ENCODE assay signal across 15 cellular contexts in the genomic region with DNA sequence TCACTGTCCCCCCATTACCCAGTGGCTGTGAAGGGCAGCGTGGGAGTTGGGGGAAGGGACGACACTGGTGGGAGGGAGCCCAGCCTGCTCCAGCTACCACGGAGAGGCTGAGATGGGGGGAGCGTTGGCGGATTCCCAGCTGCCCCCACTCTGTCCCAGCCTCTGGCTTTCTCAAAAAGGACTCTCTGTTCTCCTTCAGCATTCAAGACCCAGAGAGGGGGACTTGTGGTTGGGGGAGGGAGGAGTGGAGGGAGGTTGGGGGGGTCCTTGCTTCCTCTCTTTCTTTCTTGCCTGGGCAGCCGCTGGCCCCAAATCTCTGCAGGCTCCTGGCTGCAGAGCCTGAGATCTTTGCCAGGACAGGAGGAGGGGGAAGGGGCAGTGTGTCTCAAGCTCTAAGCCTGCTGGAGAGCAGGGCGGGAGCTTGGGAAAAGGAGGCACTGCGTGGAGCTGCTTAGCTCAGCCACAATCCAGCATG. TPM values are rescaled to one million over a fixed set of nuclear protein-coding genes. Genes with fewer than 3 reads are reported as not detected.
DNase-seq lines count a peak whose midpoint lies in the region; ATAC-seq and TF ChIP-seq lines count a peak whose summit lies in the region.
"Had no signal": no experiment of that assay in that cellular context is flagged by ENCODE, and none has a peak within 500 bp of the region (broad histone marks: within the 10 kb centered on the region; RNA-seq: fewer than 3 reads in every experiment).

No MANE protein-coding gene starts in this region.

- H3K27ac ChIP-seq in H9 (ENCODE audit: insufficient read length, low read depth, low read length) (no peak overlapping the region), iPS-18a (ENCODE audit: low read length) (no peak overlapping the region), gastrocnemius medialis (peak overlapping the region; percentile 97 to 100 (median 98))
- H3K27ac ChIP-seq: suprapubic skin had no signal

- H2BK120ac ChIP-seq in H9 (ENCODE audit: low read depth, low read length, poor library complexity, severe bottlenecking), result no peak overlapping the region

- no peaks in the 10 kb centered on the region for H3K23me2 ChIP-seq in H9 (ENCODE audit: insufficient read length, low read depth, low read length, poor library complexity, severe bottlenecking)

- no peak overlapping the region for H3K56ac ChIP-seq in H9 (ENCODE audit: insufficient read length, low read depth, low read length)

- H3K4me3 ChIP-seq in iPS-18a (ENCODE audit: low read length), result peak overlapping the region; percentile 60
- H3K4me3 ChIP-seq in gastrocnemius medialis, result peak overlapping the region; percentile 54 to 86 (median 72)
- H3K4me3 ChIP-seq: GM12878 had no signal

- no peaks in the 10 kb centered on the region; the same call in none of the 2 replicates for H3K27me3 Mint-ChIP-seq in H9 (ENCODE audit: low read depth)
- peaks cover 16% of the 10 kb centered on the region for H3K27me3 Mint-ChIP-seq in chondrocyte (ENCODE audit: low read depth)

- H4K5ac ChIP-seq in H9 (ENCODE audit: insufficient read length, low read depth, low read length), result no peak overlapping the region

- peak; percentile 45 to 55 for TF ChIP-seq POLR2A in gastrocnemius medialis (IDR thresholded peaks at IDR 0.05)

- no peak overlapping the region for H3K4ac ChIP-seq in H9 (ENCODE audit: low read depth, low read length)

- H3K79me1 ChIP-seq in H9 (ENCODE audit: insufficient read depth, low read depth, low read length, poor library complexity, severe bottlenecking), result no peaks in the 10 kb centered on the region

- H3K9me3 Mint-ChIP-seq in H9, result no peaks in the 10 kb centered on the region
- H3K9me3 Mint-ChIP-seq in chondrocyte (ENCODE audit: low read depth), result no peaks in the 10 kb centered on the region
- H3K9me3 Mint-ChIP-seq: T-helper 2 cell treated with Interferon-gamma antibody and Interleukin-4, amounts not matched to agents 5 μg/mL and 100 μg/mL, for 36 hours had no signal

- no peak overlapping the region for H2BK5ac ChIP-seq in H9 (ENCODE audit: insufficient read length, low read length)

- H2AFZ ChIP-seq in H9 (ENCODE audit: low read length), result no peak overlapping the region

- H3K36me3 Mint-ChIP-seq in H9 (ENCODE audit: insufficient read depth in 1 of 3, low read depth in 3 of 3) (peaks cover 0 to 31% (median 6%) of the 10 kb centered on the region in 3 experiments; a peak in 5 of 7 replicates), chondrocyte (ENCODE audit: low read depth) (no peaks in the 10 kb centered on the region)

- intact Hi-C loops in gastrocnemius medialis (cut with DNase I; ENCODE audit: low total_unique reads), result loop anchor here (5.0 kb wide), 1 partner anchor 75 kb away; a partner anchor contains a TSS

- WGBS in H9 (ENCODE audit: extremely low coverage, insufficient read length, low lambda C conversion rate), result no CpG with 5 or more reads among the region's 8 CpGs

- no peak overlapping the region for H2BK20ac ChIP-seq in H9 (ENCODE audit: low read depth, low read length, poor library complexity, severe bottlenecking)

- no peaks in the 10 kb centered on the region for H3K9me3 ChIP-seq in H9 (ENCODE audit: control insufficient read depth, low read depth, low read length)
- H3K9me3 ChIP-seq in iPS-18a (ENCODE audit: control insufficient read depth, low read depth, low read length), result no peaks in the 10 kb centered on the region
- H3K9me3 ChIP-seq in gastrocnemius medialis, result no peaks in the 10 kb centered on the region
- H3K9me3 ChIP-seq: suprapubic skin had no signal

- H3T11ph ChIP-seq in H9 (ENCODE audit: low read length), result no peak overlapping the region

- H4K20me1 ChIP-seq in H9 (ENCODE audit: control insufficient read depth, insufficient read depth, insufficient read length), result no peaks in the 10 kb centered on the region

- in situ Hi-C loops in gastrocnemius medialis (cut with MboI; ENCODE audit: low sequenced_read_pairs in 4 of 4), result no loop called here

- H3K27me3 ChIP-seq in H9 (ENCODE audit: insufficient read depth, low read length) (no peaks in the 10 kb centered on the region), iPS-18a (ENCODE audit: control insufficient read depth, insufficient read depth, low read length) (no peaks in the 10 kb centered on the region), gastrocnemius medialis (no peaks in the 10 kb centered on the region)

- H2BK12ac ChIP-seq in H9 (ENCODE audit: insufficient read length, low read depth, low read length), result no peak overlapping the region

- peak overlapping the region in 1 of 2 experiments; percentile 90; a peak in 2 of 5 replicates for H3K4me3 Mint-ChIP-seq in H9
- H3K4me3 Mint-ChIP-seq in chondrocyte (ENCODE audit: unreplicated experiment), result peak overlapping the region; percentile 2
- H3K4me3 Mint-ChIP-seq: T-helper 2 cell treated with Interferon-gamma antibody and Interleukin-4, amounts not matched to agents 5 μg/mL and 100 μg/mL, for 36 hours had no signal

- H3K4me1 ChIP-seq in H9 (ENCODE audit: insufficient read depth, low read length) (peaks cover 12% of the 10 kb centered on the region; the same call in 1 of the 2 replicates), iPS-18a (ENCODE audit: control insufficient read depth, low read depth, low read length) (peaks cover 48% of the 10 kb centered on the region), gastrocnemius medialis (peaks cover 74 to 83% of the 10 kb centered on the region in 2 donors)

- peaks cover 4% of the 10 kb centered on the region for H3K36me3 ChIP-seq in iPS-18a (ENCODE audit: control insufficient read depth, low read depth, low read length)
- H3K36me3 ChIP-seq in gastrocnemius medialis, result peaks cover 0 to 22% of the 10 kb centered on the region in 2 donors
- H3K36me3 ChIP-seq: suprapubic skin had no signal

- no peak overlapping the region for H4K8ac ChIP-seq in H9 (replicated peaks; ENCODE audit: insufficient read length, low read depth, low read length)

- H3K9ac ChIP-seq in H9 (ENCODE audit: extremely low read depth, insufficient read length, low read length) (no peak overlapping the region), iPS-18a (ENCODE audit: low read length) (peak overlapping the region; percentile 41)

- no peaks in the 10 kb centered on the region for H3K79me2 ChIP-seq in H9 (ENCODE audit: insufficient read depth, low read length)

- H3K4me1 Mint-ChIP-seq in H9, result peaks cover 57 to 64% of the 10 kb centered on the region in 2 experiments
- H3K4me1 Mint-ChIP-seq in chondrocyte (ENCODE audit: low read depth), result peaks cover 38% of the 10 kb centered on the region

- DNase-seq in H9 (no peak), chondrocyte (ENCODE audit: low spot score) (peak; percentile 48), gastrocnemius medialis (peak; percentile 70 to 87), NCI-H524 treated with DMSO at 0.1 percent for 48 hours (lab: John Stamatoyannopoulos, UW) (no peak)
- DNase-seq in activated CD4-positive, CD25-positive, alpha-beta regulatory T cell treated with anti-CD3 and anti-CD28 coated beads, Interleukin-2, amount 50 U/mL, for 72 hours, result no peak
- DNase-seq: activated T-cell treated with anti-CD3 and anti-CD28 coated beads for 4 hours; effector CD8-positive, alpha-beta T cell had no signal

- H3K23ac ChIP-seq in H9 (ENCODE audit: insufficient read length, low read depth, low read length), result no peak overlapping the region

- H3K18ac ChIP-seq in H9 (ENCODE audit: insufficient read length, low read depth, low read length), result no peak overlapping the region

- no peak overlapping the region for H2BK15ac ChIP-seq in H9 (ENCODE audit: low read depth, low read length)

- H3K4me2 ChIP-seq in H9 (ENCODE audit: insufficient read depth, insufficient read length, low read length), result no peak overlapping the region

- ATAC-seq in gastrocnemius medialis (peak; percentile 38 to 52), GM18517 (IDR thresholded peaks at IDR 0.05; ENCODE audit: unreplicated experiment) (no peak), HG02678 (IDR thresholded peaks at IDR 0.05; ENCODE audit: unreplicated experiment) (no peak)
- ATAC-seq: GM12878, HepG2 had no signal

- H3K27ac Mint-ChIP-seq in H9 (peak overlapping the region in 1 of 3 experiments; percentile 70; a peak in 1 of 7 replicates), chondrocyte (ENCODE audit: unreplicated experiment) (no peak overlapping the region)
- H3K27ac Mint-ChIP-seq: T-helper 2 cell treated with Interferon-gamma antibody and Interleukin-4, amounts not matched to agents 5 μg/mL and 100 μg/mL, for 36 hours had no signal

- no peak overlapping the region for H4K91ac ChIP-seq in H9 (ENCODE audit: insufficient read length, low read depth, low read length)

- TF ChIP-seq CTCF in H9 (conservative IDR thresholded peaks at IDR 0.05) (no peak), chondrocyte (IDR thresholded peaks at IDR 0.05) (no peak), gastrocnemius medialis (IDR thresholded peaks at IDR 0.05 in 4 of 5, conservative IDR thresholded peaks at IDR 0.05 in 1 of 5) (no peak)

- H2AK5ac ChIP-seq in H9 (ENCODE audit: insufficient read length, low read length), result no peak overlapping the region

- H3K14ac ChIP-seq in H9 (ENCODE audit: insufficient read depth, low read length), result peak overlapping the region; percentile 52; the same call in 1 of the 2 replicates

RNA-seq across cellular contexts. Expression of a gene that starts 2.2 kb away (rescaled TPM):
- total RNA-seq in H9 (2021) (3.0 and 4.6 TPM in 2 replicates), chondrocyte (1.3 to 3.9 TPM (median 2.9 TPM) in 3 replicates), gastrocnemius medialis (100 to 1,000 TPM; 281 to 710 (median 413) TPM)
- total RNA-seq: GM12878, HepG2 had no signal

RNA-seq across cellular contexts. Expression of a gene that starts 19.3 kb away (rescaled TPM):
- total RNA-seq in H9 (2021), result 56.2 and 57.4 TPM in 2 replicates
- total RNA-seq in chondrocyte, result 19.5 to 27.3 TPM (median 25.3 TPM) in 3 replicates
- total RNA-seq in gastrocnemius medialis, result 10 to 100 TPM in 1 of 4 donors, 1 to 10 TPM in 3; 3.4 to 12.8 (median 8.7) TPM

RNA-seq across cellular contexts. Expression of a gene that starts 33.7 kb away (rescaled TPM):
- 0.20 and 0.44 TPM in 2 replicates for total RNA-seq in H9 (2021)
- total RNA-seq in chondrocyte, result not detected in 3 replicates
- under 1 TPM in 2 of 4 donors, not detected in 2; 0.07 to 0.47 TPM for total RNA-seq in gastrocnemius medialis
- total RNA-seq: HepG2, liver, suprapubic skin had no signal

RNA-seq across cellular contexts. Expression of a gene that starts 36.4 kb away (rescaled TPM):
- 0.09 TPM in 2 replicates for total RNA-seq in H9 (2021)
- total RNA-seq in chondrocyte, result not detected in 3 replicates
- not detected for total RNA-seq in gastrocnemius medialis
- total RNA-seq: GM12878, HepG2, liver had no signal

RNA-seq across cellular contexts. Expression of a gene that starts 47.8 kb away (rescaled TPM):
- total RNA-seq in H9 (2021) (0.42 and 0.44 TPM in 2 replicates), chondrocyte (not detected in 3 replicates), gastrocnemius medialis (not detected)
- total RNA-seq: suprapubic skin had no signal

Comparison
In these comparisons a context has a peak if more than half of its experiments do, and no peak if none do; other contexts are left out.
1. DNase-seq: peak in chondrocyte (single experiment) and gastrocnemius medialis (2 of 2); none in H9 (single experiment), activated CD4-positive, CD25-positive, alpha-beta regulatory T cell treated with anti-CD3 and anti-CD28 coated beads, Interleukin-2, amount 50 U/mL, for 72 hours (single experiment) and NCI-H524 treated with DMSO at 0.1 percent for 48 hours (single experiment).
2. H3K27ac ChIP-seq: peak in gastrocnemius medialis (4 of 4); none in H9 (single experiment) and iPS-18a (single experiment).
3. ATAC-seq: peak in gastrocnemius medialis (2 of 2); none in GM18517 (single experiment) and HG02678 (single experiment).
4. RNA of a gene that starts 2.2 kb away (total RNA-seq): 281 to 710 TPM in gastrocnemius medialis; 3.0 to 4.6 TPM in H9 and 1.3 to 3.9 TPM in chondrocyte; every median in the first group is over 10 times any median in the second.